7 cellular contexts compared by ENCODE assay signal in the genomic region with DNA sequence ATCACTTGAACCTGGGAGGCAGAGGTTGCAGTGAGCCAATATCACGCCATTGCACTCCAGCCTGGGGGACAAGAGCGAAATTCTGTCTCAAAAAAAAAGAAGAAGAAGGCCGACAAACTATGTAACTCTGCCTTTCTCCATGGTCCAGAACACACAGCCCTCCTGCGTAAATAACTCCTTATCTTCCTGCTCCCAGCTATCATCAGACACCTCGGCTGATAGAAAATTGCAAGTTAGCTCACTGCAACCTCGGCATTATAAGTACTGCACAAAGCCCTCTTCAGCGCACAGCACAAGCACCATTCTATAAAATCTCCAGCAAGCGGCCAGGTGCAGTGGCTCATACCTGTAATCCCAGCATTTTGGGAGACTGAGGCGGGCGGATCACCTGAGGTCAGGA. TPM values are rescaled to one million over a fixed set of nuclear protein-coding genes. Genes with fewer than 3 reads are reported as not detected.
A peak's percentile ranks its signal among the peaks of the same experiment; 100 is the strongest.
DNase-seq lines count a peak whose midpoint lies in the region; ATAC-seq and TF ChIP-seq lines count a peak whose summit lies in the region.
"Not testable (repeated sequence)": the region's sequence is repeated elsewhere in the genome, so short reads cannot be mapped to it uniquely, and the experiment has no call there.

No MANE protein-coding gene starts in this region.

- not testable (repeated sequence) for TF ChIP-seq CTCF in Caco-2 (IDR thresholded peaks at IDR 0.05; ENCODE audit: insufficient read depth in 1 of 2, low read depth in 1 of 2, low read length in 1 of 2, severe bottlenecking in 1 of 2, unreplicated experiment in 1 of 2); PC-3 (conservative IDR thresholded peaks at IDR 0.05; ENCODE audit: low read depth, low read length); WTC11 (IDR thresholded peaks at IDR 0.05); MCF 10A (IDR thresholded peaks at IDR 0.05; ENCODE audit: unreplicated experiment); glutamatergic neuron (IDR thresholded peaks at IDR 0.05; ENCODE audit: partially characterized antibody, unreplicated experiment); osteoblast (IDR thresholded peaks at IDR 0.05; ENCODE audit: extremely low read depth, low read depth, low read length); type B pancreatic cell (conservative IDR thresholded peaks at IDR 0.05)

- H4K20me1 ChIP-seq in PC-3 (ENCODE audit: low read length), result peaks cover 67% of the 10 kb centered on the region
- H4K20me1 ChIP-seq in osteoblast (ENCODE audit: insufficient read depth, low read length), result peaks cover 18% of the 10 kb centered on the region

- not testable (repeated sequence) for DNase-seq in Caco-2; PC-3; WTC11 (ENCODE audit: low spot score); MCF 10A (ENCODE audit: unreplicated experiment); glutamatergic neuron; type B pancreatic cell (ENCODE audit: extremely low spot score, unreplicated experiment)
- DNase-seq in osteoblast (ENCODE audit: insufficient read length, low spot score, missing footprints), result peak; percentile 17

- CTCF ChIA-PET in Caco-2 (lab: Charles Lee); PC-3 (lab: Charles Lee); MCF 10A (lab: Yijun Ruan, JAX): not testable (repeated sequence)
- CTCF ChIA-PET in WTC11 (lab: Charles Lee), result interaction anchor here (0.8 kb wide), 1 partner anchor 22 kb away, joined by 4 read pairs; no protein-coding TSS in a partner anchor

- H2AFZ ChIP-seq in PC-3 (ENCODE audit: low read length); osteoblast (ENCODE audit: low read length): not testable (repeated sequence)

- H3K4me1 ChIP-seq in Caco-2; PC-3 (ENCODE audit: insufficient read depth, low read length); osteoblast (ENCODE audit: insufficient read depth, low read length): not testable (repeated sequence)

- not testable (repeated sequence) for H3K27ac ChIP-seq in PC-3 (ENCODE audit: low read length); osteoblast (ENCODE audit: low read depth, low read length)

- H3K27ac Mint-ChIP-seq in Caco-2 (ENCODE audit: unreplicated experiment), result peak overlapping the region; percentile 39
- peak overlapping the region; percentile 80 for H3K27ac Mint-ChIP-seq in WTC11
- H3K27ac Mint-ChIP-seq in MCF 10A (ENCODE audit: low read depth, unreplicated experiment), result not testable (repeated sequence)
- H3K27ac Mint-ChIP-seq in glutamatergic neuron (ENCODE audit: unreplicated experiment), result peak overlapping the region; percentile 80
- H3K27ac Mint-ChIP-seq in type B pancreatic cell, result peak overlapping the region; percentile 18

- H3K36me3 Mint-ChIP-seq in Caco-2 (ENCODE audit: insufficient read depth, unreplicated experiment) (peaks cover 100% of the 10 kb centered on the region), WTC11 (peaks cover 87% of the 10 kb centered on the region), MCF 10A (ENCODE audit: insufficient read depth, unreplicated experiment) (peaks cover 99% of the 10 kb centered on the region), type B pancreatic cell (peaks cover 21% of the 10 kb centered on the region)
- not testable (repeated sequence) for H3K36me3 Mint-ChIP-seq in glutamatergic neuron (ENCODE audit: unreplicated experiment)

- H3K27me3 Mint-ChIP-seq in Caco-2 (ENCODE audit: insufficient read depth, unreplicated experiment); WTC11 (ENCODE audit: low read depth); MCF 10A (ENCODE audit: insufficient read depth, unreplicated experiment); glutamatergic neuron (ENCODE audit: unreplicated experiment); type B pancreatic cell: not testable (repeated sequence)

- not testable (repeated sequence) for H3K4me3 ChIP-seq in Caco-2 (ENCODE audit: low read depth, low read length); PC-3 (ENCODE audit: low read length); osteoblast (ENCODE audit: insufficient read depth, low read length)

- not testable (repeated sequence) for H3K9ac ChIP-seq in PC-3 (ENCODE audit: low read length)

- H3K9me3 Mint-ChIP-seq in Caco-2 (ENCODE audit: unreplicated experiment); WTC11; MCF 10A (ENCODE audit: unreplicated experiment); glutamatergic neuron (ENCODE audit: unreplicated experiment); type B pancreatic cell: not testable (repeated sequence)

- not testable (repeated sequence) for H3F3A ChIP-seq in PC-3 (ENCODE audit: low read length, unreplicated experiment)

- ATAC-seq in PC-3, WTC11: not testable (repeated sequence)

- not testable (repeated sequence) for BruUV-seq in Caco-2 (replicated peaks; lab: Mats Ljungman, UMichigan)
- TSS peak; percentile 15 for BruUV-seq in PC-3 (replicated peaks; lab: Mats Ljungman, UMichigan)
- BruUV-seq in MCF 10A (replicated peaks; lab: Mats Ljungman, UMichigan), result TSS peak; percentile 11

- POLR2A ChIA-PET in Caco-2 (lab: Charles Lee); WTC11 (lab: Charles Lee): not testable (repeated sequence)
- POLR2A ChIA-PET in PC-3 (lab: Charles Lee; ENCODE audit: unreplicated experiment) (interaction anchor here (0.6 kb wide), 1 partner anchor 9 kb away, joined by 7 read pairs; no protein-coding TSS in a partner anchor), MCF 10A (lab: Yijun Ruan, JAX) (interaction anchor here (1.2 kb wide), 1 partner anchor 14 kb away, joined by 4 read pairs; the partner anchor contains the start of gene LDLR)

- not testable (repeated sequence) for H3K9me3 ChIP-seq in Caco-2; PC-3 (ENCODE audit: low read length); osteoblast (ENCODE audit: low read depth, low read length)

- H3K36me3 ChIP-seq in Caco-2 (ENCODE audit: control insufficient read depth, insufficient read depth, low read length) (peaks cover 16% of the 10 kb centered on the region), PC-3 (ENCODE audit: low read depth, low read length) (peaks cover 85% of the 10 kb centered on the region), osteoblast (ENCODE audit: insufficient read depth, low read length) (peaks cover 83% of the 10 kb centered on the region)

- H3K79me2 ChIP-seq in PC-3 (ENCODE audit: low read length), result peaks cover 45% of the 10 kb centered on the region
- H3K79me2 ChIP-seq in osteoblast (ENCODE audit: insufficient read depth, low read length), result peaks cover 47% of the 10 kb centered on the region

- not testable (repeated sequence) for H3K4me2 ChIP-seq in PC-3 (ENCODE audit: low read length); osteoblast (ENCODE audit: insufficient read depth, low read length)

- not testable (repeated sequence) for H3K4me1 Mint-ChIP-seq in Caco-2 (ENCODE audit: low read depth, unreplicated experiment); WTC11; MCF 10A (ENCODE audit: insufficient read depth, unreplicated experiment); glutamatergic neuron (ENCODE audit: low read depth, unreplicated experiment); type B pancreatic cell (ENCODE audit: unreplicated experiment)

- intact Hi-C loops in Caco-2 (cut with micrococcal nuclease; ENCODE audit: unreplicated experiment); PC-3 (cut with micrococcal nuclease); MCF 10A (cut with micrococcal nuclease): not testable (repeated sequence)

- not testable (repeated sequence) for H3K27me3 ChIP-seq in Caco-2 (replicated peaks; ENCODE audit: control insufficient read depth, insufficient read depth, low read length); PC-3 (ENCODE audit: low read length); osteoblast (ENCODE audit: insufficient read depth, low read length)

- H3K4me3 Mint-ChIP-seq in Caco-2 (ENCODE audit: unreplicated experiment); WTC11; MCF 10A (ENCODE audit: unreplicated experiment); glutamatergic neuron (ENCODE audit: unreplicated experiment); type B pancreatic cell: not testable (repeated sequence)

- H3K9me2 ChIP-seq in PC-3 (replicated peaks; ENCODE audit: low read length), result not testable (repeated sequence)

RNA-seq across cellular contexts. Expression of gene LDLR, which starts 14.4 kb away (rescaled TPM):
- total RNA-seq in Caco-2 (2022) (68.9 and 83.4 TPM in 2 replicates), PC-3 (2014; rRNA removed) (302 and 349 TPM in 2 replicates), WTC11 (2021) (93.5 to 98.9 TPM (median 97.8 TPM) in 3 replicates), MCF 10A (2022) (126 and 127 TPM in 2 replicates), glutamatergic neuron (ENCODE audit: unreplicated experiment) (147 TPM), osteoblast (313 and 326 TPM in 2 replicates), type B pancreatic cell (ENCODE audit: low replicate concordance) (67.4 and 103 TPM in 2 replicates)

RNA-seq across cellular contexts. Expression of gene SPC24, which starts 51.9 kb away (rescaled TPM):
- total RNA-seq in Caco-2 (2022) (35.7 and 44.8 TPM in 2 replicates), PC-3 (2014; rRNA removed) (136 and 142 TPM in 2 replicates), WTC11 (2021) (52.0 to 62.2 TPM (median 58.3 TPM) in 3 replicates), MCF 10A (2022) (8.6 and 16.4 TPM in 2 replicates), glutamatergic neuron (ENCODE audit: unreplicated experiment) (3.8 TPM), osteoblast (5.4 and 6.5 TPM in 2 replicates), type B pancreatic cell (ENCODE audit: low replicate concordance) (15.0 and 43.2 TPM in 2 replicates)
